24 cellular contexts compared by ENCODE assay signal in genomic region chr9:121474225-121474947, GRCh38. TPM values are rescaled to one million over a fixed set of nuclear protein-coding genes. Genes with fewer than 3 reads are reported as not detected.
"Had no signal": no experiment of that assay in that cellular context is flagged by ENCODE, and none has a peak within 500 bp of the region (broad histone marks: within the 10 kb centered on the region; RNA-seq: fewer than 3 reads in every experiment).

No MANE protein-coding gene starts in this region.

- H3K4me3 ChIP-seq: body of pancreas, colonic mucosa, lower lobe of right lung, skin epidermis, suprapubic skin, upper lobe of left lung had no signal

- H3K27me3 ChIP-seq: body of pancreas, colonic mucosa, suprapubic skin, upper lobe of left lung had no signal

- ATAC-seq: activated naive CD4-positive, alpha-beta T cell treated with anti-CD3 and anti-CD28 coated beads, Interleukin-2, amount 50 U/mL, for 72 hours; activated T-cell treated with anti-CD3 and anti-CD28 coated beads, Interleukin-2, amount 50 U/mL, for 72 hours; body of pancreas; foreskin keratinocyte; natural killer cell treated with Interleukin-12 subunit alpha and Interleukin-12 subunit beta and Interleukin-15 and Interleukin-18, amount 100 ng/mL, for 72 hours; stimulated activated naive CD8-positive, alpha-beta T cell treated with anti-CD3 and anti-CD28 coated beads, Interleukin-15, amount 100 ng/mL, for 72 hours had no signal

- H3K4me1 ChIP-seq: body of pancreas, colonic mucosa, foreskin keratinocyte, lower lobe of right lung, upper lobe of left lung had no signal

- DNase-seq: activated CD4-positive, alpha-beta T cell treated with anti-CD3 and anti-CD28 coated beads, Interleukin-2, amount 50 U/mL, for 4 hours; activated effector memory CD4-positive, alpha-beta T cell treated with anti-CD3 and anti-CD28 coated beads, Interleukin-2, amount 50 U/mL, for 16 hours; activated T-cell treated with anti-CD3 and anti-CD28 coated beads, Interleukin-2, amount 50 U/mL, for 72 hours; amniotic stem cell; body of pancreas; central memory CD4-positive, alpha-beta T cell; colonic mucosa; lower lobe of right lung; retina; stimulated activated CD4-positive, alpha-beta T cell treated with anti-CD3 and anti-CD28 coated beads, Interleukin-4, amount 100 ng/mL, for 1 hour; stimulated activated naive CD8-positive, alpha-beta T cell treated with anti-CD3 and anti-CD28 coated beads, Interleukin-15, amount 100 ng/mL, for 72 hours; SW 1271; T-helper 2 cell; upper lobe of left lung; WERI-Rb-1 had no signal

- H3K4me1 Mint-ChIP-seq: stimulated activated naive CD8-positive, alpha-beta T cell treated with anti-CD3 and anti-CD28 coated beads, Interleukin-15, amount 100 ng/mL, for 72 hours had no signal

- H3K27ac ChIP-seq: body of pancreas, colonic mucosa, foreskin keratinocyte, lower lobe of right lung, skin epidermis, suprapubic skin, upper lobe of left lung, WERI-Rb-1 had no signal

- H3K36me3 ChIP-seq: colonic mucosa, lower lobe of right lung, suprapubic skin, upper lobe of left lung, WERI-Rb-1 had no signal

- H3K4me3 Mint-ChIP-seq: activated T-cell treated with anti-CD3 and anti-CD28 coated beads, Interleukin-2, amount 50 U/mL, for 72 hours; natural killer cell treated with Interleukin-12 subunit alpha and Interleukin-12 subunit beta and Interleukin-15 and Interleukin-18, amount 100 ng/mL, for 72 hours; stimulated activated naive CD8-positive, alpha-beta T cell treated with anti-CD3 and anti-CD28 coated beads, Interleukin-15, amount 100 ng/mL, for 72 hours had no signal

- H3K27ac Mint-ChIP-seq: activated T-cell treated with anti-CD3 and anti-CD28 coated beads, Interleukin-2, amount 50 U/mL, for 72 hours; natural killer cell treated with Interleukin-12 subunit alpha and Interleukin-12 subunit beta and Interleukin-15 and Interleukin-18, amount 100 ng/mL, for 72 hours; stimulated activated naive CD8-positive, alpha-beta T cell treated with anti-CD3 and anti-CD28 coated beads, Interleukin-15, amount 100 ng/mL, for 72 hours had no signal

- H3K36me3 Mint-ChIP-seq: activated naive CD4-positive, alpha-beta T cell treated with anti-CD3 and anti-CD28 coated beads, Interleukin-2, amount 50 U/mL, for 72 hours; natural killer cell treated with Interleukin-12 subunit alpha and Interleukin-12 subunit beta and Interleukin-15 and Interleukin-18, amount 100 ng/mL, for 72 hours had no signal

- H3K9me3 Mint-ChIP-seq: activated naive CD4-positive, alpha-beta T cell treated with anti-CD3 and anti-CD28 coated beads, Interleukin-2, amount 50 U/mL, for 72 hours; activated T-cell treated with anti-CD3 and anti-CD28 coated beads, Interleukin-2, amount 50 U/mL, for 72 hours; natural killer cell treated with Interleukin-12 subunit alpha and Interleukin-12 subunit beta and Interleukin-15 and Interleukin-18, amount 100 ng/mL, for 72 hours; stimulated activated naive CD8-positive, alpha-beta T cell treated with anti-CD3 and anti-CD28 coated beads, Interleukin-15, amount 100 ng/mL, for 72 hours had no signal

- H3K9me3 ChIP-seq: body of pancreas, colonic mucosa, lower lobe of right lung, suprapubic skin, upper lobe of left lung had no signal

RNA-seq across cellular contexts. Expression of gene GGTA1, which starts 25.3 kb away (rescaled TPM):
- total RNA-seq: activated CD8-positive, alpha-beta memory T cell treated with anti-CD3 and anti-CD28 coated beads for 36 hours; activated naive CD4-positive, alpha-beta T cell treated with anti-CD3 and anti-CD28 coated beads, Interleukin-2, amount 50 U/mL, for 72 hours; activated T-cell treated with anti-CD3 and anti-CD28 coated beads, Interleukin-2, amount 50 U/mL, for 72 hours; epithelial cell of proximal tubule; fibroblast of lung; foreskin keratinocyte; kidney epithelial cell; natural killer cell treated with Interleukin-12 subunit alpha and Interleukin-12 subunit beta and Interleukin-15 and Interleukin-18, amount 100 ng/mL, for 72 hours had no signal
- polyA plus RNA-seq: fibroblast of lung, foreskin keratinocyte had no signal
